ENCODE assay signal across 17 cellular contexts in the genomic region with DNA sequence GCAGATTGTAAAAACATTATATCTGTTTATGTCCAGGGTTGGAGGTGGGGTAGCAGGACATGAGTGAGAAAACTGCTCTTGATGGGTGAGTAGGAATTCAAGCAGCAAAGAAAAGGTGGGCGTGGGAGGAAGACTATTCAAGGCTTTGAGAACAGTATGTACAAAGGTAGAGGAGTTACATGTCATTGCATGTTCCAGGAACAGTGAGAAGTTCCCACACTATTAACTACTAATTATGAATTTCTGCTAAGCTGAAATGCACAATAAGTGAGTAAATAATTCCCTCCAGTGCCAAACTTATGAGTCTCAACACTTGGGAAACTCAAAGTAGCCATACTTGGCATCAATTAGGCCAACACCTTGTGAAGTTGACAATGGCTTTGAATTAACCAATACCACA.
A peak's percentile ranks its signal among the peaks of the same experiment; 100 is the strongest.
DNase-seq lines count a peak whose midpoint lies in the region; ATAC-seq, FAIRE-seq and TF ChIP-seq lines count a peak whose summit lies in the region.
"Had no signal": no experiment of that assay in that cellular context is flagged by ENCODE, and none has a peak within 500 bp of the region (broad histone marks: within the 10 kb centered on the region; RNA-seq: fewer than 3 reads in every experiment).

No MANE protein-coding gene starts in this region.

- no peaks in the 10 kb centered on the region for H3K27me3 ChIP-seq in foreskin keratinocyte
- H3K27me3 ChIP-seq: tibial nerve had no signal

- peak overlapping the region; percentile 41 for H3K27ac Mint-ChIP-seq in activated CD4-positive, alpha-beta memory T cell treated with anti-CD3 and anti-CD28 coated beads, Interleukin-2, amount 10 ng/mL, durations not matched to agents 7 days and 5 days
- H3K27ac Mint-ChIP-seq in activated CD4-positive, alpha-beta memory T cell treated with anti-CD3 and anti-CD28 coated beads for 36 hours = no peak overlapping the region

- CTCF ChIA-PET in activated CD4-positive, alpha-beta memory T cell treated with anti-CD3 and anti-CD28 coated beads, Interleukin-2, amount 10 ng/mL, durations not matched to agents 7 days and 5 days (lab: Charles Lee) = no interaction called here
- CTCF ChIA-PET in activated CD4-positive, alpha-beta memory T cell treated with anti-CD3 and anti-CD28 coated beads for 36 hours (lab: Charles Lee) = no interaction called here

- peak overlapping the region; percentile 98 for H3K27ac ChIP-seq in VCaP
- H3K27ac ChIP-seq in foreskin keratinocyte = peak overlapping the region; percentile 97
- H3K27ac ChIP-seq: C4-2B, tibial nerve had no signal

- no peak for DNase-seq in activated CD4-positive, alpha-beta memory T cell treated with anti-CD3 and anti-CD28 coated beads, Interleukin-2, amount 10 ng/mL, durations not matched to agents 7 days and 5 days
- no peak for DNase-seq in activated CD4-positive, alpha-beta memory T cell treated with anti-CD3 and anti-CD28 coated beads for 36 hours
- DNase-seq in GM12891 (ENCODE audit: insufficient read length, low spot score) (no peak), foreskin keratinocyte (peak; percentile 92 to 97)
- DNase-seq in effector CD8-positive, alpha-beta T cell (lab: John Stamatoyannopoulos, UW) = no peak
- DNase-seq: activated CD4-positive, alpha-beta T cell treated with anti-CD3 and anti-CD28 coated beads for 1 hour; central memory CD4-positive, alpha-beta T cell; DMS53; head of caudate nucleus; left ventricle myocardium superior; NCI-H187 treated with DMSO at 0.1 percent for 48 hours; SHP77 had no signal

- H3K9me3 Mint-ChIP-seq in activated CD4-positive, alpha-beta memory T cell treated with anti-CD3 and anti-CD28 coated beads, Interleukin-2, amount 10 ng/mL, durations not matched to agents 7 days and 5 days = no peaks in the 10 kb centered on the region
- H3K9me3 Mint-ChIP-seq in activated CD4-positive, alpha-beta memory T cell treated with anti-CD3 and anti-CD28 coated beads for 36 hours = no peaks in the 10 kb centered on the region

- H3K4me1 Mint-ChIP-seq in activated CD4-positive, alpha-beta memory T cell treated with anti-CD3 and anti-CD28 coated beads, Interleukin-2, amount 10 ng/mL, durations not matched to agents 7 days and 5 days = peaks cover 2% of the 10 kb centered on the region
- no peaks in the 10 kb centered on the region for H3K4me1 Mint-ChIP-seq in activated CD4-positive, alpha-beta memory T cell treated with anti-CD3 and anti-CD28 coated beads for 36 hours (ENCODE audit: low read depth)

- TF ChIP-seq CTCF in VCaP (conservative IDR thresholded peaks at IDR 0.05) (no peak), foreskin keratinocyte (conservative IDR thresholded peaks at IDR 0.05) (peak; percentile 42)

- FAIRE-seq in GM12891 (lab: Jason Lieb, UNC) = peak; percentile 59

- H3K27me3 Mint-ChIP-seq in activated CD4-positive, alpha-beta memory T cell treated with anti-CD3 and anti-CD28 coated beads, Interleukin-2, amount 10 ng/mL, durations not matched to agents 7 days and 5 days = peaks cover 2% of the 10 kb centered on the region
- no peaks in the 10 kb centered on the region for H3K27me3 Mint-ChIP-seq in activated CD4-positive, alpha-beta memory T cell treated with anti-CD3 and anti-CD28 coated beads for 36 hours

- no peaks in the 10 kb centered on the region for H3K36me3 Mint-ChIP-seq in activated CD4-positive, alpha-beta memory T cell treated with anti-CD3 and anti-CD28 coated beads, Interleukin-2, amount 10 ng/mL, durations not matched to agents 7 days and 5 days (ENCODE audit: low read depth)
- H3K36me3 Mint-ChIP-seq in activated CD4-positive, alpha-beta memory T cell treated with anti-CD3 and anti-CD28 coated beads for 36 hours = no peaks in the 10 kb centered on the region

- intact Hi-C loops in activated CD4-positive, alpha-beta memory T cell treated with anti-CD3 and anti-CD28 coated beads for 36 hours (cut with micrococcal nuclease) = loop anchor here (2.0 kb wide), 1 partner anchor 133 kb away; no protein-coding TSS in a partner anchor

- POLR2A ChIA-PET in activated CD4-positive, alpha-beta memory T cell treated with anti-CD3 and anti-CD28 coated beads, Interleukin-2, amount 10 ng/mL, durations not matched to agents 7 days and 5 days (lab: Charles Lee) = interaction anchor here (1.5 kb wide), 1 partner anchor 227 kb away, joined by 3 read pairs; no protein-coding TSS in a partner anchor
- POLR2A ChIA-PET in activated CD4-positive, alpha-beta memory T cell treated with anti-CD3 and anti-CD28 coated beads for 36 hours (lab: Charles Lee) = interaction anchor here (1.0 kb wide), 1 partner anchor 194 kb away, joined by 4 read pairs; the partner anchor contains the start of gene THUMPD3

- H3K4me3 Mint-ChIP-seq in activated CD4-positive, alpha-beta memory T cell treated with anti-CD3 and anti-CD28 coated beads, Interleukin-2, amount 10 ng/mL, durations not matched to agents 7 days and 5 days = no peak overlapping the region
- H3K4me3 Mint-ChIP-seq in activated CD4-positive, alpha-beta memory T cell treated with anti-CD3 and anti-CD28 coated beads for 36 hours = no peak overlapping the region

- no peak for TF ChIP-seq POLR2A in GM12891 (IDR thresholded peaks at IDR 0.05; ENCODE audit: low read depth, low read length)

- peak; percentile 74 for ATAC-seq in foreskin keratinocyte
- no peak for ATAC-seq in GM18498 (IDR thresholded peaks at IDR 0.05; ENCODE audit: unreplicated experiment)
- ATAC-seq in HG03469 (IDR thresholded peaks at IDR 0.05; ENCODE audit: unreplicated experiment) = no peak
- ATAC-seq: left ventricle myocardium superior had no signal

- peaks cover 48% of the 10 kb centered on the region for H3K4me1 ChIP-seq in foreskin keratinocyte

TF ChIP-seq in GM12891, 5 proteins besides CTCF, POLR2A, EP300 and RAD21:
- TF ChIP-seq POLR2AphosphoS5 (IDR thresholded peaks at IDR 0.05; ENCODE audit: low read depth, low read length) (no peak), TAF1 (IDR thresholded peaks at IDR 0.05; ENCODE audit: low read depth, low read length) (no peak), SPI1 (IDR thresholded peaks at IDR 0.05; ENCODE audit: low read depth, low read length) (no peak), PAX5 (IDR thresholded peaks at IDR 0.05; ENCODE audit: insufficient read depth, low read length, severe bottlenecking) (no peak), POU2F2 (IDR thresholded peaks at IDR 0.05; ENCODE audit: low read depth, low read length) (no peak)

Comparison
In these comparisons a context has a peak if more than half of its experiments do, and no peak if none do; other contexts are left out.
1. DNase-seq: peak in foreskin keratinocyte (2 of 2); none in activated CD4-positive, alpha-beta memory T cell treated with anti-CD3 and anti-CD28 coated beads, Interleukin-2, amount 10 ng/mL, durations not matched to agents 7 days and 5 days (single experiment), activated CD4-positive, alpha-beta memory T cell treated with anti-CD3 and anti-CD28 coated beads for 36 hours (single experiment), GM12891 (single experiment) and effector CD8-positive, alpha-beta T cell (single experiment).